ENCODE assay signal across 19 cellular contexts in the genomic region with DNA sequence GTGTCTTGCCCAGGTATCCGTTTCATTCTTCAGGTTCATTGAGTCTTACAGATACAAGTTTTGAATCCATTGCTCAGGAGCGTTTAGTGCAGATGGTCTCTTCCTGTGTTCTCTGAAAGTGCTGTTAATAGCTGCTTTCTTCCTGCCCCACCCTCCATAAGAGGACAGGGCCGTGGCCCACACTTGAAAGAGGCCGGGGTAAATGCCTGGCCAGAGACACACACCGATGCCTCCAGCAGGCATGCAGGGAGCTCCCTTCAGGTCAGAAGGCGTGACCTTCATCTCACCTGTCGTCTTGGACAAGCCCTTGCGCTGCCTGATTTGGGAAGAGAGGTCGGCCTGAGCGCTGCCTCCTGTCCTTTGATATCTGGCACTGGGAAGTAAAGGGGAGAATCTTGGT. TPM values are rescaled to one million over a fixed set of nuclear protein-coding genes. Genes with fewer than 3 reads are reported as not detected.
A peak's percentile ranks its signal among the peaks of the same experiment; 100 is the strongest.
DNase-seq lines count a peak whose midpoint lies in the region; ATAC-seq and TF ChIP-seq lines count a peak whose summit lies in the region.
"Had no signal": no experiment of that assay in that cellular context is flagged by ENCODE, and none has a peak within 500 bp of the region (broad histone marks: within the 10 kb centered on the region; RNA-seq: fewer than 3 reads in every experiment).

No MANE protein-coding gene starts in this region.

- peaks cover 7 to 75% (median 34%) of the 10 kb centered on the region in 6 donors for H3K4me1 ChIP-seq in spleen

- H3K9me3 Mint-ChIP-seq in IgD-negative memory B cell (peaks cover 0 to 3% (median 0%) of the 10 kb centered on the region in 3 donors), type B pancreatic cell (no peaks in the 10 kb centered on the region)
- H3K9me3 Mint-ChIP-seq: activated naive CD4-positive, alpha-beta T cell treated with anti-CD3 and anti-CD28 coated beads, Interleukin-2, amount 10 ng/mL, durations not matched to agents 7 days and 5 days had no signal

- no peak for TF ChIP-seq POLR2A in spleen (IDR thresholded peaks at IDR 0.05)

- peak; percentile 69 for DNase-seq in NCI-H1092 treated with DMSO at 0.1 percent for 48 hours (lab: John Stamatoyannopoulos, UW)
- no peak for DNase-seq in NCI-H1092 (lab: John Stamatoyannopoulos, UW)
- no peak for DNase-seq in dorsolateral prefrontal cortex
- no peak for DNase-seq in spleen
- no peak for DNase-seq in DMS79 (lab: John Stamatoyannopoulos, UW)
- DNase-seq in type B pancreatic cell (ENCODE audit: extremely low spot score, unreplicated experiment) = no peak
- DNase-seq: activated naive CD4-positive, alpha-beta T cell treated with anti-CD3 and anti-CD28 coated beads, Interleukin-2, amount 10 ng/mL, durations not matched to agents 7 days and 5 days; central memory CD4-positive, alpha-beta T cell; EL; NCI-H1105; OCI-M1; SHP77 treated with DMSO at 0.1 percent for 48 hours; SW 1271 had no signal

- TF ChIP-seq CTCF in dorsolateral prefrontal cortex (IDR thresholded peaks at IDR 0.05 in 54 of 56, conservative IDR thresholded peaks at IDR 0.05 in 2 of 56; ENCODE audit: low read depth in 1 of 56, partially characterized antibody in 56 of 56) (no peak), spleen (IDR thresholded peaks at IDR 0.05 in 8 of 11, conservative IDR thresholded peaks at IDR 0.05 in 3 of 11) (no peak), type B pancreatic cell (conservative IDR thresholded peaks at IDR 0.05) (no peak)

- intact Hi-C loops in dorsolateral prefrontal cortex (cut with DNase I) (loop anchor here in 1 of 2 donors (10.0 kb wide), 1 partner anchor 215 kb away; no protein-coding TSS in a partner anchor), spleen (cut with DNase I; ENCODE audit: low total_unique reads) (no loop called here)

- peak overlapping the region in 2 of 3 donors; percentile 9 to 64 for H3K27ac Mint-ChIP-seq in IgD-negative memory B cell
- no peak overlapping the region for H3K27ac Mint-ChIP-seq in type B pancreatic cell

- H3K4me3 Mint-ChIP-seq in IgD-negative memory B cell = no peak overlapping the region
- no peak overlapping the region for H3K4me3 Mint-ChIP-seq in type B pancreatic cell
- H3K4me3 Mint-ChIP-seq: activated naive CD4-positive, alpha-beta T cell treated with anti-CD3 and anti-CD28 coated beads, Interleukin-2, amount 10 ng/mL, durations not matched to agents 7 days and 5 days; B cell had no signal

- no peak overlapping the region for H3K4me3 ChIP-seq in dorsolateral prefrontal cortex
- no peak overlapping the region for H3K4me3 ChIP-seq in spleen
- H3K4me3 ChIP-seq: ascending aorta, thoracic aorta had no signal

- H3K36me3 Mint-ChIP-seq in IgD-negative memory B cell (peaks cover 7% of the 10 kb centered on the region), type B pancreatic cell (peaks cover 36% of the 10 kb centered on the region)

- no peaks in the 10 kb centered on the region for H3K27me3 ChIP-seq in dorsolateral prefrontal cortex
- no peaks in the 10 kb centered on the region for H3K27me3 ChIP-seq in spleen (replicated peaks in 1 of 7)
- H3K27me3 ChIP-seq: ascending aorta had no signal

- H3K27ac ChIP-seq in dorsolateral prefrontal cortex (peak overlapping the region in 48 of 59 donors; percentile 2 to 94 (median 54)), spleen (peak overlapping the region in 5 of 8 donors; percentile 29 to 81 (median 55))
- H3K27ac ChIP-seq: ascending aorta, epithelial cell of prostate, thoracic aorta had no signal

- peaks cover 6 to 79% (median 75%) of the 10 kb centered on the region in 6 donors for H3K36me3 ChIP-seq in spleen

- H3K27me3 Mint-ChIP-seq in IgD-negative memory B cell = no peaks in the 10 kb centered on the region
- no peaks in the 10 kb centered on the region for H3K27me3 Mint-ChIP-seq in type B pancreatic cell
- H3K27me3 Mint-ChIP-seq: activated naive CD4-positive, alpha-beta T cell treated with anti-CD3 and anti-CD28 coated beads, Interleukin-2, amount 10 ng/mL, durations not matched to agents 7 days and 5 days; B cell had no signal

- no peaks in the 10 kb centered on the region for H3K9me3 ChIP-seq in spleen
- H3K9me3 ChIP-seq: ascending aorta, thoracic aorta had no signal

- H3K4me1 Mint-ChIP-seq in IgD-negative memory B cell (peaks cover 20 to 36% (median 24%) of the 10 kb centered on the region in 3 donors), type B pancreatic cell (ENCODE audit: unreplicated experiment) (peaks cover 11% of the 10 kb centered on the region)

- no peak for ATAC-seq in HG02884 (IDR thresholded peaks at IDR 0.05; ENCODE audit: unreplicated experiment)

- 75 to 93% (median 81%) methylated on average over 6 to 10 of the region's 10 CpGs for WGBS in spleen, 5 donors

RNA-seq across cellular contexts. Expression of a gene that starts 11.6 kb away (rescaled TPM):
- 53.8 TPM for polyA plus RNA-seq in IgD-negative memory B cell
- total RNA-seq in dorsolateral prefrontal cortex = 10 to 100 TPM; 17.0 to 44.5 (median 30.2) TPM
- total RNA-seq in spleen = 10 to 100 TPM; 40.7 to 69.2 (median 47.4) TPM
- polyA plus RNA-seq in spleen = 10 to 100 TPM; 28.3 to 42.1 (median 39.4) TPM
- 26.5 and 32.5 TPM in 2 replicates for total RNA-seq in type B pancreatic cell (ENCODE audit: low replicate concordance)
